In genomic region chr6:36759177-36759757, GRCh38 we compare ENCODE assay signal across 8 cellular contexts.
DNase-seq lines count a peak whose midpoint lies in the region; ATAC-seq lines count a peak whose summit lies in the region.

No MANE protein-coding gene starts in this region.

- ATAC-seq in HG03280 (IDR thresholded peaks at IDR 0.05; ENCODE audit: unreplicated experiment) (peak; percentile 46), GM19463 (IDR thresholded peaks at IDR 0.05; ENCODE audit: unreplicated experiment) (no peak)

- DNase-seq in DMS114 treated with DMSO at 0.1 percent for 48 hours (lab: John Stamatoyannopoulos, UW; ENCODE audit: unreplicated experiment) = peak; percentile 81
- peak; percentile 63 for DNase-seq in NCI-H774 (lab: John Stamatoyannopoulos, UW)
- DNase-seq in activated CD4-positive, alpha-beta T cell treated with anti-CD3 and anti-CD28 coated beads, Interleukin-2, amount 50 U/mL, for 48 hours = peak; percentile 81 to 86
- peak; percentile 87 for DNase-seq in dermis blood vessel endothelial cell
- peak; percentile 85 to 90 for DNase-seq in lung microvascular endothelial cell (ENCODE audit: low read depth in 2 of 2)
- DNase-seq in stimulated activated CD8-positive, alpha-beta memory T cell treated with anti-CD3 and anti-CD28 coated beads, Interleukin-12 subunit alpha, Interleukin-12 subunit beta, amount 100 ng/mL, for 4 hours (ENCODE audit: low read depth) = peak; percentile 60
